Comparison of ENCODE assay signal across 1 cellular context in the genomic region with DNA sequence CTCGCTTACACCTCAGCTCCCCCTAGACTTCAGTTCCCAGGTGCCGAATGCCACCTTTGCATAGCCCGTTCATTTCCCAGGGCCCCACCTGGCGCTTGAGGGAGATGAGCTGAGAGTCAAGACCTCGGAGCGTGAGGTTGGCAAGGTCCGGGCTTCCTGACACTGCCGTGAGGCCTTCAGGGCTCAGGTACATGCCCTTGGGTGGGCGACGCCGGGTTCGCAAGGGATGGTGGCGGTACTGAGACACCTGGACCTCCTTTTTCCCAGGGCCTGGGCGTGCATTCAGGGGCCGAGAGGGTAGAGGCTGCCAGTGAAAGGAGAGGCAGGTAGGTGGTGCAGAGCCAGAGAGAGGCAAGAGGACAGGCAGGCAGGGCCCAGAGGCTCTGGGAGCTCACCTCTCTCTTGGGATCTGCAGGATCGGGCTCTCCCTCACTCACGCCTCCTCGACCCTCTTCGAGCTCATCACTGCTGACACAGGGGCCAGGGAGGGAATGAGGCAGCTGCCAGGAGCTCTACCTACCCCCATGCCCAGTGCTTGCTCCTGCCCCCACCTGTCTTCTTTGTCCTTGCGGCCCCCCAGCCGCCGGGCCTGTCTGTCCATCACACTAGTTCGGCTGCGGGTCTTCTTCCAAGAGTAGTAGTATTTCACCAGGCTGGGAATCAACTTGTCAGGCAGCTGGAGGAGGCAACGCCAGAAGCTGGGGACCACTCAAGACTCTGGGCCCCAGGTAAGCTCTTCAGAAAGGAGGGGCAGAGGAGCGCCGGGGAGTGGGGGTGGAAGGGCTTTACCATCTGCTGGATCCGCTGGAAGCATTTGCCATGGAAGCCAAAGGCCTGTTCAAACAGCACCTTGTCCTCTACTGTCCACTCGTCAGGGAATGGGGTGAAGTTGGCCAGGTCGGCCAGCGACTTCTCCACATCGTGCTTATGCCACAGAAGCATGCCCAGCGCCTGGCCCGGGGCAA.
TF ChIP-seq lines count a peak whose summit lies in the region.

No MANE protein-coding gene starts in this region.

TF ChIP-seq in WTC11, 78 proteins besides CTCF, POLR2A, EP300 and RAD21 (continued from another document):
- TF ChIP-seq, protein P1, sequence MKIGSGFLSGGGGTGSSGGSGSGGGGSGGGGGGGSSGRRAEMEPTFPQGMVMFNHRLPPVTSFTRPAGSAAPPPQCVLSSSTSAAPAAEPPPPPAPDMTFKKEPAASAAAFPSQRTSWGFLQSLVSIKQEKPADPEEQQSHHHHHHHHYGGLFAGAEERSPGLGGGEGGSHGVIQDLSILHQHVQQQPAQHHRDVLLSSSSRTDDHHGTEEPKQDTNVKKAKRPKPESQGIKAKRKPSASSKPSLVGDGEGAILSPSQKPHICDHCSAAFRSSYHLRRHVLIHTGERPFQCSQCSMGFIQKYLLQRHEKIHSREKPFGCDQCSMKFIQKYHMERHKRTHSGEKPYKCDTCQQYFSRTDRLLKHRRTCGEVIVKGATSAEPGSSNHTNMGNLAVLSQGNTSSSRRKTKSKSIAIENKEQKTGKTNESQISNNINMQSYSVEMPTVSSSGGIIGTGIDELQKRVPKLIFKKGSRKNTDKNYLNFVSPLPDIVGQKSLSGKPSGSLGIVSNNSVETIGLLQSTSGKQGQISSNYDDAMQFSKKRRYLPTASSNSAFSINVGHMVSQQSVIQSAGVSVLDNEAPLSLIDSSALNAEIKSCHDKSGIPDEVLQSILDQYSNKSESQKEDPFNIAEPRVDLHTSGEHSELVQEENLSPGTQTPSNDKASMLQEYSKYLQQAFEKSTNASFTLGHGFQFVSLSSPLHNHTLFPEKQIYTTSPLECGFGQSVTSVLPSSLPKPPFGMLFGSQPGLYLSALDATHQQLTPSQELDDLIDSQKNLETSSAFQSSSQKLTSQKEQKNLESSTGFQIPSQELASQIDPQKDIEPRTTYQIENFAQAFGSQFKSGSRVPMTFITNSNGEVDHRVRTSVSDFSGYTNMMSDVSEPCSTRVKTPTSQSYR (CRISPR knock-in tag; IDR thresholded peaks at IDR 0.05), result no peak
- TF ChIP-seq, protein P2, sequence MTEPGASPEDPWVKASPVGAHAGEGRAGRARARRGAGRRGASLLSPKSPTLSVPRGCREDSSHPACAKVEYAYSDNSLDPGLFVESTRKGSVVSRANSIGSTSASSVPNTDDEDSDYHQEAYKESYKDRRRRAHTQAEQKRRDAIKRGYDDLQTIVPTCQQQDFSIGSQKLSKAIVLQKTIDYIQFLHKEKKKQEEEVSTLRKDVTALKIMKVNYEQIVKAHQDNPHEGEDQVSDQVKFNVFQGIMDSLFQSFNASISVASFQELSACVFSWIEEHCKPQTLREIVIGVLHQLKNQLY (CRISPR knock-in tag; IDR thresholded peaks at IDR 0.05), result no peak
- no peak for TF ChIP-seq SP1 (CRISPR knock-in tag; conservative IDR thresholded peaks at IDR 0.05)
- TF ChIP-seq HMGA2 (CRISPR knock-in tag; IDR thresholded peaks at IDR 0.05), result no peak
- TF ChIP-seq, protein P3, sequence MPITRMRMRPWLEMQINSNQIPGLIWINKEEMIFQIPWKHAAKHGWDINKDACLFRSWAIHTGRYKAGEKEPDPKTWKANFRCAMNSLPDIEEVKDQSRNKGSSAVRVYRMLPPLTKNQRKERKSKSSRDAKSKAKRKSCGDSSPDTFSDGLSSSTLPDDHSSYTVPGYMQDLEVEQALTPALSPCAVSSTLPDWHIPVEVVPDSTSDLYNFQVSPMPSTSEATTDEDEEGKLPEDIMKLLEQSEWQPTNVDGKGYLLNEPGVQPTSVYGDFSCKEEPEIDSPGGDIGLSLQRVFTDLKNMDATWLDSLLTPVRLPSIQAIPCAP (CRISPR knock-in tag; IDR thresholded peaks at IDR 0.05), result no peak
- no peak for TF ChIP-seq MXD4 (CRISPR knock-in tag; IDR thresholded peaks at IDR 0.05; ENCODE audit: borderline replicate concordance)
- no peak for TF ChIP-seq MYBL2 (CRISPR knock-in tag; IDR thresholded peaks at IDR 0.05)
- TF ChIP-seq ZNF138 (CRISPR knock-in tag; conservative IDR thresholded peaks at IDR 0.05), result no peak
